In the genomic region with DNA sequence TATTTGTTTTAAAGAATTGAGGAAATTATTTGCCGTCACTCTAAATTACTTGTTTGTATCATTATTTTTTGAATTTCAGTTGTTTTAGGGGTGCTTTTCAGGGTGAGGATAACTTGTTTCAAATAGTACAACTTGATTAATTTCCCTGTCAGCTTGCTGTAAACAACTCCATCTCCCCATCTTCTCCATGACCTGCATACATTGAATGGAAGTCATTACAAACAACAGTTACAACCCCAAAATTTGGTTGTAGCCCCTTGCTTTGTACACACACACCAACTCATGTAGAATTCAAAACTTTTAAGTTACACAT, we compare ENCODE assay signal across 9 cellular contexts.
DNase-seq lines count a peak whose midpoint lies in the region; ATAC-seq and TF ChIP-seq lines count a peak whose summit lies in the region.
"Had no signal": no experiment of that assay in that cellular context is flagged by ENCODE, and none has a peak within 500 bp of the region (broad histone marks: within the 10 kb centered on the region; RNA-seq: fewer than 3 reads in every experiment).

No MANE protein-coding gene starts in this region.

- peaks cover 15% of the 10 kb centered on the region for H3K4me1 ChIP-seq in DOHH2 (ENCODE audit: control insufficient read depth, low read length)
- H3K4me1 ChIP-seq in parathyroid adenoma, result peaks cover 2% of the 10 kb centered on the region

- no peak overlapping the region for H3K9ac ChIP-seq in parathyroid adenoma

- H3K4me3 Mint-ChIP-seq in effector memory CD8-positive, alpha-beta T cell, result peak overlapping the region; percentile 83 to 87

- H3K36me3 ChIP-seq in DOHH2 (ENCODE audit: control insufficient read depth, low read length), result peaks cover 49% of the 10 kb centered on the region
- no peaks in the 10 kb centered on the region for H3K36me3 ChIP-seq in parathyroid adenoma (ENCODE audit: control insufficient read depth, insufficient read depth, low read length)

- H3K9me3 Mint-ChIP-seq in effector memory CD8-positive, alpha-beta T cell, result no peaks in the 10 kb centered on the region
- H3K9me3 Mint-ChIP-seq: dendritic cell treated with granulocyte-macrophage colony-stimulating factor and Interleukin-4, amounts not matched to agents 40 ng/mL and 50 ng/mL, for 4 days had no signal

- peaks cover 14 to 21% of the 10 kb centered on the region in 2 donors for H3K4me1 Mint-ChIP-seq in effector memory CD8-positive, alpha-beta T cell (ENCODE audit: low read depth in 2 of 2)

- peaks cover 0 to 7% of the 10 kb centered on the region in 2 donors for H3K27me3 Mint-ChIP-seq in effector memory CD8-positive, alpha-beta T cell
- H3K27me3 Mint-ChIP-seq: dendritic cell treated with granulocyte-macrophage colony-stimulating factor and Interleukin-4, amounts not matched to agents 40 ng/mL and 50 ng/mL, for 4 days had no signal

- H3K4me2 ChIP-seq in DOHH2 (ENCODE audit: low read length) (peak overlapping the region; percentile 83), parathyroid adenoma (ENCODE audit: low read length) (no peak overlapping the region)

- H3K27ac ChIP-seq in DOHH2 (ENCODE audit: low read depth, low read length), result no peak overlapping the region
- no peak overlapping the region for H3K27ac ChIP-seq in parathyroid adenoma

- H3K9me3 ChIP-seq in DOHH2 (ENCODE audit: control insufficient read depth, insufficient read depth, low read length) (no peaks in the 10 kb centered on the region), parathyroid adenoma (ENCODE audit: control insufficient read depth, low read length) (no peaks in the 10 kb centered on the region)

- no peak overlapping the region for H2AFZ ChIP-seq in parathyroid adenoma

- no peaks in the 10 kb centered on the region for H4K20me1 ChIP-seq in DOHH2 (ENCODE audit: control insufficient read depth, insufficient read depth, low read depth, low read length)

- no peak for ATAC-seq in effector memory CD8-positive, alpha-beta T cell (replicated peaks)
- ATAC-seq in HG03175 (IDR thresholded peaks at IDR 0.05; ENCODE audit: unreplicated experiment), result no peak
- ATAC-seq in GM21528 (IDR thresholded peaks at IDR 0.05; ENCODE audit: low FRiP score, unreplicated experiment), result no peak

- H3K36me3 Mint-ChIP-seq in effector memory CD8-positive, alpha-beta T cell (ENCODE audit: insufficient read depth), result peaks cover 5% of the 10 kb centered on the region

- H3K79me2 ChIP-seq in DOHH2 (ENCODE audit: control insufficient read depth, low read length) (peaks cover 61% of the 10 kb centered on the region), parathyroid adenoma (no peaks in the 10 kb centered on the region)

- H3K9me2 ChIP-seq in DOHH2 (replicated peaks; ENCODE audit: control insufficient read depth, low read length), result no peaks in the 10 kb centered on the region

- TF ChIP-seq CTCF in DOHH2 (IDR thresholded peaks at IDR 0.05; ENCODE audit: low read depth, low read length, poor library complexity, severe bottlenecking) (no peak), parathyroid adenoma (IDR thresholded peaks at IDR 0.05) (no peak)

- H3K27me3 ChIP-seq in DOHH2 (ENCODE audit: control insufficient read depth, low read length) (no peaks in the 10 kb centered on the region), parathyroid adenoma (ENCODE audit: control insufficient read depth, insufficient read depth, low read length) (no peaks in the 10 kb centered on the region)

- H3K4me3 ChIP-seq in DOHH2 (ENCODE audit: low read length) (peak overlapping the region; percentile 77), parathyroid adenoma (ENCODE audit: low read depth, low read length) (peak overlapping the region; percentile 65)

- peak; percentile 9 for DNase-seq in NAMALWA (ENCODE audit: low spot score)
- no peak for DNase-seq in effector memory CD8-positive, alpha-beta T cell
- DNase-seq in D341Med (ENCODE audit: low spot score), result no peak
- no peak for DNase-seq in anterior cingulate cortex (lab: John Stamatoyannopoulos, UW)

- H3F3A ChIP-seq in DOHH2 (ENCODE audit: control insufficient read depth, insufficient read depth), result peaks cover 4% of the 10 kb centered on the region; the same call in 1 of the 2 replicates

- peak overlapping the region in 1 of 2 donors; percentile 88 for H3K27ac Mint-ChIP-seq in effector memory CD8-positive, alpha-beta T cell
